Comparison of ENCODE assay signal across 13 cellular contexts in genomic region chr11:123493393-123494063, GRCh38.
DNase-seq lines count a peak whose midpoint lies in the region; ATAC-seq and TF ChIP-seq lines count a peak whose summit lies in the region.
"Had no signal": no experiment of that assay in that cellular context is flagged by ENCODE, and none has a peak within 500 bp of the region (broad histone marks: within the 10 kb centered on the region; RNA-seq: fewer than 3 reads in every experiment).

No MANE protein-coding gene starts in this region.

- H3K27ac ChIP-seq in SK-N-SH (ENCODE audit: low read depth in 2 of 2, low read length in 1 of 2) = no peak overlapping the region
- 0 out of 2 replicates have a peak overlapping the region, but pooled peaks have one; percentile 35 for H3K27ac ChIP-seq in HUES6 (ENCODE audit: low read depth, low read length)
- H3K27ac ChIP-seq in ectodermal cell (ENCODE audit: insufficient read depth, low read depth, low read length, poor library complexity, severe bottlenecking) = peak overlapping the region; percentile 40
- H3K27ac ChIP-seq in neural progenitor cell = peak overlapping the region; percentile 85
- no peak overlapping the region for H3K27ac ChIP-seq in naive thymus-derived CD4-positive, alpha-beta T cell (ENCODE audit: low read depth, low read length)
- H3K27ac ChIP-seq in uterus = no peak overlapping the region
- H3K27ac ChIP-seq: left lung had no signal

- ATAC-seq in SK-N-SH treated with all-trans-retinoic acid at 6 μM for 48 hours (no peak), mucosa of descending colon (no peak)
- no peak for ATAC-seq in naive thymus-derived CD4-positive, alpha-beta T cell
- ATAC-seq: activated naive CD8-positive, alpha-beta T cell treated with anti-CD3 and anti-CD28 coated beads, Interleukin-2, amount 50 U/mL, for 24 hours; left lung had no signal

- no peak for TF ChIP-seq POLR2A in uterus (IDR thresholded peaks at IDR 0.05)

- POLR2A ChIA-PET in SK-N-SH (lab: Yijun Ruan, JAX) = no interaction called here
- POLR2A ChIA-PET in naive thymus-derived CD4-positive, alpha-beta T cell (lab: Charles Lee) = no interaction called here

- peaks cover 0 to 9% of the 10 kb centered on the region in 2 experiments; a peak in 1 of 4 replicates for H3K4me1 ChIP-seq in SK-N-SH (ENCODE audit: control insufficient read depth in 1 of 2, insufficient read depth in 2 of 2, low read depth in 1 of 2, low read length in 1 of 2)
- peaks cover 24% of the 10 kb centered on the region for H3K4me1 ChIP-seq in HUES6 (ENCODE audit: control insufficient read depth, insufficient read depth, low read length)
- peaks cover 49% of the 10 kb centered on the region for H3K4me1 ChIP-seq in ectodermal cell (ENCODE audit: control insufficient read depth, insufficient read depth, low read length)
- H3K4me1 ChIP-seq in neural progenitor cell = peaks cover 45% of the 10 kb centered on the region
- H3K4me1 ChIP-seq in naive thymus-derived CD4-positive, alpha-beta T cell (ENCODE audit: control insufficient read depth in 2 of 2, insufficient read depth in 2 of 2, low read length in 2 of 2) = no peaks in the 10 kb centered on the region
- H3K4me1 ChIP-seq in mucosa of descending colon (ENCODE audit: low read depth) = no peaks in the 10 kb centered on the region
- no peaks in the 10 kb centered on the region for H3K4me1 ChIP-seq in uterus
- H3K4me1 ChIP-seq: left lung had no signal

- no peak for TF ChIP-seq RAD21 in SK-N-SH (IDR thresholded peaks at IDR 0.05; ENCODE audit: low read length)

- H3K36me3 Mint-ChIP-seq in neural progenitor cell = no peaks in the 10 kb centered on the region
- peaks cover 0 to 4% (median 0%) of the 10 kb centered on the region in 5 donors for H3K36me3 Mint-ChIP-seq in naive thymus-derived CD4-positive, alpha-beta T cell

- 82% methylated on average over 4 of the region's 5 CpGs for WGBS in SK-N-SH (ENCODE audit: low lambda C conversion rate)
- WGBS in ectodermal cell, 2 experiments = 60 to 63% methylated on average over 5 of the region's 5 CpGs

- no peaks in the 10 kb centered on the region for H3K9me2 ChIP-seq in SK-N-SH

- CTCF ChIA-PET in SK-N-SH (lab: Yijun Ruan, JAX) = interaction anchor here (1.1 to 1.8 kb wide), 2 partner anchors 15 to 83 kb away, joined by 4 read pairs; no protein-coding TSS in a partner anchor
- CTCF ChIA-PET in naive thymus-derived CD4-positive, alpha-beta T cell (lab: Charles Lee) = interaction anchor here (0.6 to 1.0 kb wide), 2 partner anchors 86 to 135 kb away, joined by 3 read pairs; no protein-coding TSS in a partner anchor

- H3K9me3 ChIP-seq in SK-N-SH (no peaks in the 10 kb centered on the region), HUES6 (ENCODE audit: control insufficient read depth, insufficient read depth, low read depth, low read length) (no peaks in the 10 kb centered on the region), ectodermal cell (ENCODE audit: control insufficient read depth, low read length) (no peaks in the 10 kb centered on the region), neural progenitor cell (ENCODE audit: low read depth) (no peaks in the 10 kb centered on the region), mucosa of descending colon (no peaks in the 10 kb centered on the region), uterus (no peaks in the 10 kb centered on the region)
- no peaks in the 10 kb centered on the region for H3K9me3 ChIP-seq in naive thymus-derived CD4-positive, alpha-beta T cell (ENCODE audit: control insufficient read depth in 2 of 3, low read length in 3 of 3)
- H3K9me3 ChIP-seq: left lung had no signal

- DNase-seq in SK-N-SH (no peak), neural progenitor cell (ENCODE audit: low spot score) (peak; percentile 33), mucosa of descending colon (no peak), uterus (no peak)
- no peak for DNase-seq in naive thymus-derived CD4-positive, alpha-beta T cell
- DNase-seq: activated CD8-positive, alpha-beta memory T cell treated with anti-CD3 and anti-CD28 coated beads, Interleukin-2, amount 50 U/mL, for 48 hours; activated naive CD8-positive, alpha-beta T cell treated with anti-CD3 and anti-CD28 coated beads, Interleukin-2, amount 50 U/mL, for 24 hours; GOT3; KG1; left lung had no signal

- no peak overlapping the region for H3K9ac ChIP-seq in SK-N-SH
- H3K9ac ChIP-seq in HUES6 (ENCODE audit: low read length) = peak overlapping the region; percentile 24
- no peak overlapping the region for H3K9ac ChIP-seq in neural progenitor cell

- TF ChIP-seq CTCF in SK-N-SH (IDR thresholded peaks at IDR 0.05) = no peak
- no peak for TF ChIP-seq CTCF in neural progenitor cell (IDR thresholded peaks at IDR 0.05)
- no peak for TF ChIP-seq CTCF in mucosa of descending colon (IDR thresholded peaks at IDR 0.05)
- TF ChIP-seq CTCF in uterus (IDR thresholded peaks at IDR 0.05) = no peak

- H3K4me2 ChIP-seq in SK-N-SH = no peak overlapping the region
- peak overlapping the region; percentile 56 for H3K4me2 ChIP-seq in neural progenitor cell

- no peaks in the 10 kb centered on the region for H4K20me1 ChIP-seq in SK-N-SH (ENCODE audit: insufficient read depth)
- peaks cover 3% of the 10 kb centered on the region for H4K20me1 ChIP-seq in neural progenitor cell (ENCODE audit: low read depth)

- intact Hi-C loops in naive thymus-derived CD4-positive, alpha-beta T cell (cut with micrococcal nuclease) = no loop called here
- intact Hi-C loops in mucosa of descending colon (cut with DNase I, micrococcal nuclease) (no loop called here), uterus (cut with DNase I; ENCODE audit: low total_unique reads) (no loop called here)

- H3K27me3 Mint-ChIP-seq in neural progenitor cell (ENCODE audit: insufficient read depth, low read depth) = no peaks in the 10 kb centered on the region
- H3K27me3 Mint-ChIP-seq in naive thymus-derived CD4-positive, alpha-beta T cell = no peaks in the 10 kb centered on the region
- H3K27me3 Mint-ChIP-seq: activated naive CD8-positive, alpha-beta T cell treated with anti-CD3 and anti-CD28 coated beads, Interleukin-2, amount 50 U/mL, for 24 hours had no signal

- TF ChIP-seq EP300 in SK-N-SH (IDR thresholded peaks at IDR 0.05; ENCODE audit: borderline replicate concordance in 1 of 2, low read depth in 1 of 2, low read length in 1 of 2) = no peak

- H3K79me2 ChIP-seq in SK-N-SH (ENCODE audit: insufficient read depth) (peaks cover 5% of the 10 kb centered on the region; the same call in 1 of the 2 replicates), neural progenitor cell (ENCODE audit: low read depth) (peaks cover 7% of the 10 kb centered on the region)

- peaks cover 5% of the 10 kb centered on the region for H3F3A ChIP-seq in SK-N-SH (replicated peaks; ENCODE audit: insufficient read depth)
- H3F3A ChIP-seq in neural progenitor cell (ENCODE audit: low read depth) = peaks cover 26% of the 10 kb centered on the region

- peak overlapping the region; percentile 80 for H3K27ac Mint-ChIP-seq in neural progenitor cell
- H3K27ac Mint-ChIP-seq in naive thymus-derived CD4-positive, alpha-beta T cell = peak overlapping the region in 1 of 9 donors; percentile 48
- H3K27ac Mint-ChIP-seq: activated naive CD8-positive, alpha-beta T cell treated with anti-CD3 and anti-CD28 coated beads, Interleukin-2, amount 50 U/mL, for 24 hours had no signal

- H3K4me3 ChIP-seq in SK-N-SH (ENCODE audit: low read depth in 2 of 2, low read length in 1 of 2) (no peak overlapping the region), HUES6 (ENCODE audit: low read depth, low read length) (no peak overlapping the region), ectodermal cell (ENCODE audit: insufficient read depth, low read depth, low read length) (no peak overlapping the region), neural progenitor cell (no peak overlapping the region), mucosa of descending colon (no peak overlapping the region), uterus (no peak overlapping the region)
- no peak overlapping the region for H3K4me3 ChIP-seq in naive thymus-derived CD4-positive, alpha-beta T cell (ENCODE audit: low read length)
- H3K4me3 ChIP-seq: left lung had no signal

- peaks cover 37% of the 10 kb centered on the region for H3K4me1 Mint-ChIP-seq in neural progenitor cell
- peaks cover 0 to 41% (median 3%) of the 10 kb centered on the region in 7 donors for H3K4me1 Mint-ChIP-seq in naive thymus-derived CD4-positive, alpha-beta T cell
- H3K4me1 Mint-ChIP-seq: activated naive CD8-positive, alpha-beta T cell treated with anti-CD3 and anti-CD28 coated beads, Interleukin-2, amount 50 U/mL, for 24 hours had no signal

- H3K36me3 ChIP-seq in SK-N-SH (replicated peaks in 1 of 2; ENCODE audit: control insufficient read depth in 1 of 2, insufficient read depth in 2 of 2, low read length in 1 of 2) = no peaks in the 10 kb centered on the region
- no peaks in the 10 kb centered on the region for H3K36me3 ChIP-seq in HUES6 (ENCODE audit: control insufficient read depth, insufficient read depth, low read length)
- H3K36me3 ChIP-seq in ectodermal cell (ENCODE audit: control insufficient read depth, insufficient read depth, low read length) = no peaks in the 10 kb centered on the region
- H3K36me3 ChIP-seq in neural progenitor cell = no peaks in the 10 kb centered on the region
- no peaks in the 10 kb centered on the region for H3K36me3 ChIP-seq in naive thymus-derived CD4-positive, alpha-beta T cell (ENCODE audit: control insufficient read depth in 2 of 3, insufficient read depth in 3 of 3, low read length in 3 of 3)
- no peaks in the 10 kb centered on the region for H3K36me3 ChIP-seq in mucosa of descending colon (ENCODE audit: low read depth)
- no peaks in the 10 kb centered on the region for H3K36me3 ChIP-seq in uterus
- H3K36me3 ChIP-seq: left lung had no signal

- H3K4me3 Mint-ChIP-seq in neural progenitor cell = no peak overlapping the region
- no peak overlapping the region for H3K4me3 Mint-ChIP-seq in naive thymus-derived CD4-positive, alpha-beta T cell
- H3K4me3 Mint-ChIP-seq: activated naive CD8-positive, alpha-beta T cell treated with anti-CD3 and anti-CD28 coated beads, Interleukin-2, amount 50 U/mL, for 24 hours had no signal

- H2AFZ ChIP-seq in SK-N-SH (ENCODE audit: low read depth) (no peak overlapping the region), neural progenitor cell (replicated peaks) (no peak overlapping the region)

- H3K27me3 ChIP-seq in SK-N-SH (ENCODE audit: insufficient read depth) (no peaks in the 10 kb centered on the region), HUES6 (ENCODE audit: control insufficient read depth, insufficient read depth, low read length) (no peaks in the 10 kb centered on the region), ectodermal cell (ENCODE audit: control insufficient read depth, insufficient read depth, low read length, poor library complexity, severe bottlenecking) (no peaks in the 10 kb centered on the region), neural progenitor cell (no peaks in the 10 kb centered on the region), uterus (no peaks in the 10 kb centered on the region)
- no peaks in the 10 kb centered on the region for H3K27me3 ChIP-seq in naive thymus-derived CD4-positive, alpha-beta T cell (ENCODE audit: control insufficient read depth in 2 of 2, insufficient read depth in 2 of 2, low read length in 2 of 2)
- H3K27me3 ChIP-seq: left lung had no signal

- H3K9me3 Mint-ChIP-seq in neural progenitor cell = no peaks in the 10 kb centered on the region
- no peaks in the 10 kb centered on the region for H3K9me3 Mint-ChIP-seq in naive thymus-derived CD4-positive, alpha-beta T cell
- H3K9me3 Mint-ChIP-seq: activated naive CD8-positive, alpha-beta T cell treated with anti-CD3 and anti-CD28 coated beads, Interleukin-2, amount 50 U/mL, for 24 hours had no signal

Comparison
In these comparisons a context has a peak if more than half of its experiments do, and no peak if none do; other contexts are left out.
1. H3K27ac ChIP-seq: peak in HUES6 (single experiment), ectodermal cell (single experiment) and neural progenitor cell (single experiment); none in SK-N-SH (0 of 2), naive thymus-derived CD4-positive, alpha-beta T cell (single experiment) and uterus (0 of 2).